Comparison of ENCODE assay signal across 20 cellular contexts in genomic region chr16:4994719-4995434, GRCh38.
DNase-seq lines count a peak whose midpoint lies in the region; ATAC-seq and TF ChIP-seq lines count a peak whose summit lies in the region.
"Had no signal": no experiment of that assay in that cellular context is flagged by ENCODE, and none has a peak within 500 bp of the region (broad histone marks: within the 10 kb centered on the region; RNA-seq: fewer than 3 reads in every experiment).

No MANE protein-coding gene starts in this region.

- peak; percentile 91 for DNase-seq in Ammon's horn (ENCODE audit: low spot score)
- DNase-seq in amygdala (lab: John Stamatoyannopoulos, UW), result peak in 51 of 56 donors; percentile 10 to 84 (median 62)
- DNase-seq in hypothalamus (lab: John Stamatoyannopoulos, UW), result peak in 32 of 51 donors; percentile 18 to 80 (median 56)
- peak; percentile 81 for DNase-seq in pons (ENCODE audit: low spot score)
- DNase-seq in GM13976 (ENCODE audit: low spot score), result no peak
- no peak for DNase-seq in NCI-H128 (lab: John Stamatoyannopoulos, UW; ENCODE audit: unreplicated experiment)
- no peak for DNase-seq in ACHN
- DNase-seq: activated CD4-positive, alpha-beta memory T cell treated with anti-CD3 and anti-CD28 coated beads, Interleukin-2, amount 10 ng/mL, durations not matched to agents 7 days and 5 days; activated effector memory CD4-positive, alpha-beta T cell treated with Interleukin-2 at 50 U/mL for 16 hours; MG63; NCI-H748 treated with DMSO at 0.1 percent for 48 hours; nephron progenitor cell; small intestine; stimulated activated CD4-positive, alpha-beta T cell treated with anti-CD3 and anti-CD28 coated beads, Interleukin-2, amount 100 ng/mL, for 48 hours; stimulated activated naive CD8-positive, alpha-beta T cell treated with anti-CD3 and anti-CD28 coated beads, Interleukin-15, Interleukin-2, amounts not matched to agents 100 U/mL and 50 U/mL, for 24 hours; T1000; trophoblast cell had no signal

- no peak for ATAC-seq in GM19351 (IDR thresholded peaks at IDR 0.05; ENCODE audit: unreplicated experiment)
- ATAC-seq: left lobe of liver; stimulated activated naive CD8-positive, alpha-beta T cell treated with anti-CD3 and anti-CD28 coated beads, Interleukin-15, Interleukin-2, amounts not matched to agents 100 U/mL and 50 U/mL, for 24 hours; WTC11 had no signal

- no peak for TF ChIP-seq CTCF in GM13976 (IDR thresholded peaks at IDR 0.05; ENCODE audit: borderline replicate concordance, control extremely low read depth, extremely low read depth, insufficient read depth, missing control alignments)

- in situ Hi-C loops in GM13976 (cut with MboI; ENCODE audit: low sequenced_read_pairs, unreplicated experiment), result no loop called here
- in situ Hi-C loops in ACHN (cut with HindIII; ENCODE audit: low pct_ligation_motif_present, low pct_unique_long_range_greater_than_20kb, low sequenced_read_pairs), result no loop called here

Comparison
In these comparisons a context has a peak if more than half of its experiments do, and no peak if none do; other contexts are left out.
1. DNase-seq: peak in Ammon's horn (single experiment), amygdala (51 of 56), hypothalamus (32 of 51) and pons (single experiment); none in GM13976 (single experiment), NCI-H128 (single experiment) and ACHN (single experiment).